25 cellular contexts compared by ENCODE assay signal in the genomic region with DNA sequence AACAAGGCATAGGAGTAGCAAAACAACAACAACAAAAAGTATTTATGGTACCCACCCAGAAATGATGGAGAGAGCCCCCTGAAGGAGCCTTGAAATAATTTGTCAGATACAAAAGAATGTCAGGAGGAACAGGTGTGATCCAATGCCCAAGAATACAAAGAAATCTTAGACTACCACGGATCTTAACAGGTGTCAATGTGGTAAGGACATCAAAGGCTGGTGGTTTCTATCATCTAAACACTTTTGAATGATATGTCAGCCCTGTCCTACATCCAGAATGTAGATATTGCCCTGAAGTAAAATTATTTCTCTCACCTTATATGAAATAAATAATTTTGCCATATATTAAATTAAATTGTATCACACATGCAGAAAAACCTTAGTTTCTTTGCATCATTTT.
"Had no signal": no experiment of that assay in that cellular context is flagged by ENCODE, and none has a peak within 500 bp of the region (broad histone marks: within the 10 kb centered on the region; RNA-seq: fewer than 3 reads in every experiment).

No MANE protein-coding gene starts in this region.

- DNase-seq: naive thymus-derived CD8-positive, alpha-beta T cell; nephron progenitor cell; nucleus accumbens; pancreas; psoas muscle; right cardiac atrium; right lobe of liver; sigmoid colon; small intestine; stimulated activated CD4-positive, alpha-beta T cell treated with anti-CD3 and anti-CD28 coated beads, Interleukin-15, amount 100 ng/mL, for 24 hours; stimulated activated CD4-positive, alpha-beta T cell treated with anti-CD3 and anti-CD28 coated beads, Interleukin-2, amount 100 ng/mL, for 24 hours; stimulated activated CD4-positive, alpha-beta T cell treated with anti-CD3 and anti-CD28 coated beads, Interleukin-2, amount 100 ng/mL, for 48 hours; stimulated activated CD4-positive, alpha-beta T cell treated with anti-CD3 and anti-CD28 coated beads, Interleukin-4, amount 100 ng/mL, for 24 hours; stimulated activated naive B cell treated with anti-CD40 and anti-IgM and Interleukin-4, amounts not matched to agents 10 μg/mL and 1 μg/mL and 100 μg/mL, for 72 hours; stimulated activated naive CD8-positive, alpha-beta T cell treated with anti-CD3 and anti-CD28 coated beads, Interleukin-15, Interleukin-2, amounts not matched to agents 100 U/mL and 50 U/mL, for 24 hours; substantia nigra; testis; tibial artery; transverse colon; upper lobe of right lung; uterus had no signal

- H3K4me1 ChIP-seq: pancreas, psoas muscle, right lobe of liver, sigmoid colon, suprapubic skin, testis, tibial artery, transverse colon, upper lobe of right lung, uterus had no signal

- H3K27me3 ChIP-seq: neutrophil, pancreas, right lobe of liver, sigmoid colon, suprapubic skin, testis, tibial artery, transverse colon, upper lobe of right lung, uterus had no signal

- H3K36me3 ChIP-seq: neutrophil, pancreas, right lobe of liver, sigmoid colon, suprapubic skin, tibial artery, transverse colon, upper lobe of right lung, uterus had no signal

- H3K9me3 ChIP-seq: neutrophil, pancreas, psoas muscle, right lobe of liver, testis, upper lobe of right lung, uterus had no signal

- H3K4me3 ChIP-seq: pancreas, psoas muscle, right lobe of liver, sigmoid colon, suprapubic skin, testis, tibial artery, transverse colon, upper lobe of right lung, uterus had no signal

- ATAC-seq: naive thymus-derived CD8-positive, alpha-beta T cell; natural killer cell treated with Interleukin-12 subunit alpha and Interleukin-12 subunit beta and Interleukin-15 and Interleukin-18, amount 100 ng/mL, for 72 hours; pancreas; psoas muscle; right cardiac atrium; right lobe of liver; stimulated activated effector memory CD8-positive, alpha-beta T cell treated with anti-CD3 and anti-CD28 coated beads, Interleukin-12 subunit alpha, Interleukin-12 subunit beta, amount 100 ng/mL, for 72 hours; stimulated activated naive B cell treated with anti-CD40 and anti-IgM and Interleukin-4, amounts not matched to agents 10 μg/mL and 1 μg/mL and 100 μg/mL, for 72 hours; upper lobe of right lung had no signal

- H3K27ac ChIP-seq: neutrophil, pancreas, psoas muscle, right lobe of liver, sigmoid colon, suprapubic skin, testis, tibial artery, transverse colon, upper lobe of right lung, uterus had no signal
